In the genomic region with DNA sequence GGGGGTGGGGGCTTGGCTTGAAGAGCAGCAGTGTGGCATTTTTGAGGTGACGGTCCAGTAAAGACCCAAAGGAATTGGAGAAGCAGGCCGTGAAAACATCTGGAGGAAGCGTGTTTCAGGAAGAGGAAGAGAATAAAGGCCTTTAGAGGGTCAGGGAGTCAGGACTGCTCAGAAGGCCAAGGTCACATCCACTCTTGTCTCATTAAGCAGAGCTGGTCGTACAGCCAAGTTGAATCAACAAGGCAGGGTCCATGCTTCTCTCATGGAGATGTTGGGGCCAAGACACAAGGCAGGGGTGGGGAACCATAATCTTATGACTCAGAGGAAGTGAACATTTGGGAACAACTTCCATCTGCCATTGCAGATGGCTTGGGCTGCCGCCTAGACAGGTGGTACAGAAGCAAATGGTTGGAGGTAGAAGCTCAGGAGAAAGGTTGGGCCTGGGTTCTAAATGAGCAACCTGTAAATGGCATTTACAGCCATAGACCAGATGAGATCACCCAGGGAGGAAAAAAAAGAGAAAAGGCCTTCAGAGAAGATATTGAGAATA, we compare ENCODE assay signal across 17 cellular contexts.
A peak's percentile ranks its signal among the peaks of the same experiment; 100 is the strongest.
DNase-seq lines count a peak whose midpoint lies in the region; ATAC-seq and TF ChIP-seq lines count a peak whose summit lies in the region.
"Had no signal": no experiment of that assay in that cellular context is flagged by ENCODE, and none has a peak within 500 bp of the region (broad histone marks: within the 10 kb centered on the region; RNA-seq: fewer than 3 reads in every experiment).

No MANE protein-coding gene starts in this region.

- H3K27ac ChIP-seq in heart left ventricle (peak overlapping the region in 1 of 12 donors; percentile 30), neuronal stem cell (replicated peaks; ENCODE audit: low read length) (no peak overlapping the region)

- no peak overlapping the region for H3K4me2 ChIP-seq in neuronal stem cell (ENCODE audit: insufficient read depth, low read length, poor library complexity, severe bottlenecking)

- H3K23ac ChIP-seq in neuronal stem cell (ENCODE audit: low read depth, low read length, poor library complexity), result no peak overlapping the region

- H2BK5ac ChIP-seq in neuronal stem cell (ENCODE audit: low read length), result no peak overlapping the region

- H2BK15ac ChIP-seq in neuronal stem cell (ENCODE audit: low read length), result no peak overlapping the region

- WGBS in heart left ventricle, 4 donors, result 53 to 70% (median 61%) methylated on average over 5 of the region's 5 CpGs
- no CpG with 5 or more reads among the region's 5 CpGs for WGBS in neuronal stem cell (ENCODE audit: extremely low coverage in 2 of 2, insufficient read length in 2 of 2, insufficient replicate concordance in 1 of 2), 2 donors

- H3K4me3 ChIP-seq in heart left ventricle, result no peak overlapping the region
- H3K4me3 ChIP-seq in neuronal stem cell (ENCODE audit: low read length in 2 of 2), result no peak overlapping the region

- intact Hi-C loops in heart left ventricle (cut with DNase I), result no loop called here
- intact Hi-C loops in Right ventricle myocardium inferior (cut with DNase I), result no loop called here

- H3K9me3 ChIP-seq in heart left ventricle (no peaks in the 10 kb centered on the region), neuronal stem cell (replicated peaks in 1 of 2; ENCODE audit: control insufficient read depth in 2 of 2, insufficient read depth in 1 of 2, low read depth in 1 of 2, low read length in 2 of 2) (no peaks in the 10 kb centered on the region)

- no peak overlapping the region for H3K9ac ChIP-seq in neuronal stem cell (ENCODE audit: low read depth, low read length, poor library complexity)

- peak overlapping the region; percentile 6 for H2AK5ac ChIP-seq in neuronal stem cell (ENCODE audit: low read depth, low read length)

- TF ChIP-seq POLR2A in heart left ventricle (IDR thresholded peaks at IDR 0.05), result no peak

- H3K14ac ChIP-seq in neuronal stem cell (ENCODE audit: low read length), result no peak overlapping the region

- H2BK12ac ChIP-seq in neuronal stem cell (ENCODE audit: low read length), result no peak overlapping the region

- no peak overlapping the region for H2BK120ac ChIP-seq in neuronal stem cell (ENCODE audit: low read depth, low read length)

- H3K4me1 ChIP-seq in heart left ventricle (peaks cover 0 to 14% (median 2%) of the 10 kb centered on the region in 12 donors), neuronal stem cell (ENCODE audit: control insufficient read depth in 2 of 2, insufficient read depth in 1 of 2, low read depth in 1 of 2, low read length in 2 of 2) (peaks cover 0 to 1% of the 10 kb centered on the region in 2 donors)

- H4K91ac ChIP-seq in neuronal stem cell (ENCODE audit: low read depth, low read length, poor library complexity), result no peak overlapping the region

- H3K79me1 ChIP-seq in neuronal stem cell (ENCODE audit: low read depth, low read length), result no peaks in the 10 kb centered on the region

- TF ChIP-seq CTCF in heart left ventricle (IDR thresholded peaks at IDR 0.05), result no peak

- H3K18ac ChIP-seq in neuronal stem cell (ENCODE audit: low read length), result no peak overlapping the region

- DNase-seq in heart left ventricle, result no peak
- DNase-seq in Right ventricle myocardium inferior (ENCODE audit: missing footprints), result no peak
- DNase-seq in MV-4-11 (lab: John Stamatoyannopoulos, UW), result peak; percentile 52
- DNase-seq in neuronal stem cell (ENCODE audit: low spot score), result no peak
- DNase-seq in activated CD4-positive, alpha-beta T cell treated with anti-CD3 and anti-CD28 coated beads, Interleukin-2, amount 50 U/mL, for 1 hour, result no peak
- DNase-seq: AML-193, DMS79, Karpas-422, NCI-H187 treated with DMSO at 0.1 percent for 48 hours, NCI-H2107, NCI-H2227 treated with DMSO at 0.1 percent for 48 hours, NCI-H510A, NCI-H82, SHP77 had no signal

- no peak overlapping the region for H3K4ac ChIP-seq in neuronal stem cell (ENCODE audit: low read length)

- peak; percentile 30 to 73 (median 56) for ATAC-seq in heart left ventricle
- no peak for ATAC-seq in Right ventricle myocardium inferior
- peak; percentile 27 for ATAC-seq in esophagus mucosa
- no peak for ATAC-seq in HG03097 (IDR thresholded peaks at IDR 0.05; ENCODE audit: low FRiP score, unreplicated experiment)
- ATAC-seq in GM21390 (IDR thresholded peaks at IDR 0.05; ENCODE audit: unreplicated experiment), result no peak

- H3K36me3 ChIP-seq in heart left ventricle, result no peaks in the 10 kb centered on the region
- no peaks in the 10 kb centered on the region for H3K36me3 ChIP-seq in neuronal stem cell (replicated peaks in 1 of 2; ENCODE audit: control insufficient read depth in 2 of 2, insufficient read depth in 2 of 2, low read length in 2 of 2)

- H3K27me3 ChIP-seq in heart left ventricle, result peaks cover 0 to 2% (median 0%) of the 10 kb centered on the region in 9 donors
- no peaks in the 10 kb centered on the region for H3K27me3 ChIP-seq in neuronal stem cell (ENCODE audit: control insufficient read depth in 3 of 3, insufficient read depth in 3 of 3, low read depth in 1 of 3, low read length in 3 of 3)

- H4K8ac ChIP-seq in neuronal stem cell (ENCODE audit: low read depth, low read length), result no peak overlapping the region

- H2AFZ ChIP-seq in neuronal stem cell (ENCODE audit: low read length), result no peak overlapping the region

Comparison
In these comparisons a context has a peak if more than half of its experiments do, and no peak if none do; other contexts are left out.
1. ATAC-seq: peak in heart left ventricle (4 of 4) and esophagus mucosa (single experiment); none in Right ventricle myocardium inferior (single experiment), HG03097 (single experiment) and GM21390 (single experiment).